In genomic region chr6:13296536-13296997, GRCh38 we compare ENCODE assay signal across 19 cellular contexts. TPM values are rescaled to one million over a fixed set of nuclear protein-coding genes. Genes with fewer than 3 reads are reported as not detected.
DNase-seq lines count a peak whose midpoint lies in the region; ATAC-seq, FAIRE-seq and TF ChIP-seq lines count a peak whose summit lies in the region.
"Had no signal": no experiment of that assay in that cellular context is flagged by ENCODE, and none has a peak within 500 bp of the region (broad histone marks: within the 10 kb centered on the region; RNA-seq: fewer than 3 reads in every experiment).

No MANE protein-coding gene starts in this region.

- H3K27ac ChIP-seq in cardiac muscle cell = peak overlapping the region; percentile 58
- H3K27ac ChIP-seq in right atrium auricular region = no peak overlapping the region
- H3K27ac ChIP-seq in H1 (ENCODE audit: low read depth, low read length) = no peak overlapping the region
- no peak overlapping the region for H3K27ac ChIP-seq in thyroid gland
- H3K27ac ChIP-seq: PC-9, sigmoid colon, vagina had no signal

- ATAC-seq in HG03565 (IDR thresholded peaks at IDR 0.05; ENCODE audit: unreplicated experiment) = peak; percentile 46
- no peak for ATAC-seq in GM19452 (IDR thresholded peaks at IDR 0.05; ENCODE audit: unreplicated experiment)

- no peak for TF ChIP-seq POLR2A in H1 (IDR thresholded peaks at IDR 0.05; ENCODE audit: control extremely low read depth in 1 of 2, low read depth in 2 of 2, low read length in 2 of 2)
- TF ChIP-seq POLR2A in thyroid gland (IDR thresholded peaks at IDR 0.05) = no peak

- H3K18ac ChIP-seq in H1 (ENCODE audit: extremely low read depth, low read length) = no peak overlapping the region

- H3K79me2 ChIP-seq in H1 (ENCODE audit: control insufficient read depth in 1 of 2, insufficient read depth in 2 of 2, low read length in 2 of 2) = no peaks in the 10 kb centered on the region

- H4K91ac ChIP-seq in H1 (replicated peaks; ENCODE audit: insufficient read length, low read length) = no peak overlapping the region

- no peak overlapping the region for H3K14ac ChIP-seq in H1 (ENCODE audit: insufficient read length)

- no peaks in the 10 kb centered on the region for H3K27me3 ChIP-seq in cardiac muscle cell
- no peaks in the 10 kb centered on the region for H3K27me3 ChIP-seq in right atrium auricular region
- no peaks in the 10 kb centered on the region for H3K27me3 ChIP-seq in H1 (replicated peaks in 1 of 4; ENCODE audit: control insufficient read depth in 3 of 4, extremely low read depth in 1 of 4, insufficient read depth in 3 of 4, low read length in 3 of 4)
- H3K27me3 ChIP-seq in thyroid gland = no peaks in the 10 kb centered on the region
- H3K27me3 ChIP-seq: sigmoid colon, vagina had no signal

- 0 out of 2 replicates have a peak overlapping the region, but pooled peaks have one; percentile 51 for H4K8ac ChIP-seq in H1 (ENCODE audit: extremely low read depth, insufficient read depth, low read length)

- no peak for FAIRE-seq in H1 (lab: Jason Lieb, UNC)

- intact Hi-C loops in thyroid gland (cut with DNase I) = no loop called here

- H3K36me3 ChIP-seq in cardiac muscle cell = peaks cover 22% of the 10 kb centered on the region
- peaks cover 26% of the 10 kb centered on the region for H3K36me3 ChIP-seq in right atrium auricular region
- peaks cover 15 to 39% (median 36%) of the 10 kb centered on the region in 4 experiments; a peak in 7 of 8 replicates for H3K36me3 ChIP-seq in H1 (ENCODE audit: control insufficient read depth in 2 of 4, insufficient read depth in 4 of 4, low read length in 3 of 4)
- peaks cover 0 to 9% of the 10 kb centered on the region in 2 donors for H3K36me3 ChIP-seq in thyroid gland

- DNase-seq in cardiac muscle cell (ENCODE audit: low read depth in 1 of 2, low spot score in 1 of 2) (peak in 1 of 2 donors; percentile 62), right atrium auricular region (ENCODE audit: low spot score) (no peak), H1 (ENCODE audit: low read depth in 1 of 2, low spot score in 2 of 2) (no peak), thyroid gland (peak; percentile 50 to 53), pons (ENCODE audit: low spot score) (no peak)
- DNase-seq in activated CD4-positive, alpha-beta T cell treated with anti-CD3 and anti-CD28 coated beads, Interleukin-2, amount 50 U/mL, for 1 hour = no peak
- DNase-seq: ACHN; activated gamma-delta T cell; effector CD8-positive, alpha-beta T cell; GDM1; H7; PC-9; sigmoid colon; stimulated activated naive CD4-positive, alpha-beta T cell; SW 1271 had no signal

- H4K5ac ChIP-seq in H1 (ENCODE audit: insufficient read length, low read depth, low read length) = no peak overlapping the region

- 0 out of 2 replicates have a peak, but pooled peaks cover 6% of the 10 kb centered on the region for H3K79me1 ChIP-seq in H1 (ENCODE audit: low read depth, low read length)

- no peak overlapping the region for H2BK5ac ChIP-seq in H1 (ENCODE audit: low read depth, low read length)

- peak; percentile 13 to 26; a peak in 3 of 4 replicates for TF ChIP-seq RAD21 in H1 (IDR thresholded peaks at IDR 0.05 in 1 of 2, conservative IDR thresholded peaks at IDR 0.05 in 1 of 2; ENCODE audit: low read depth in 2 of 2, low read length in 2 of 2)

- no peak overlapping the region for H3K9ac ChIP-seq in H1 (replicated peaks in 1 of 4; ENCODE audit: extremely low read depth in 1 of 4, low read depth in 3 of 4, low read length in 3 of 4)

- peaks cover 3 to 12% of the 10 kb centered on the region in 2 experiments for H4K20me1 ChIP-seq in H1 (replicated peaks in 1 of 2; ENCODE audit: control insufficient read depth in 1 of 2, insufficient read depth in 2 of 2, low read length in 2 of 2)

- H2AK5ac ChIP-seq in H1 (ENCODE audit: low read depth, low read length) = no peak overlapping the region

- POLR2A ChIA-PET in H1 (lab: Charles Lee; ENCODE audit: partially characterized antibody) = interaction anchor here (1.3 to 2.2 kb wide), 3 partner anchors 9 to 12 kb away, joined by 3 to 6 read pairs (median 6); no protein-coding TSS in a partner anchor

- no peak overlapping the region for H3K4ac ChIP-seq in H1 (replicated peaks; ENCODE audit: insufficient read length, low read depth, low read length)

- CTCF ChIA-PET in H1 (lab: Charles Lee; ENCODE audit: partially characterized antibody) = interaction anchor here (0.6 kb wide), 2 partner anchors 214 to 439 kb away, joined by 3 read pairs; no protein-coding TSS in a partner anchor

- H2BK20ac ChIP-seq in H1 (ENCODE audit: low read length) = no peak overlapping the region

- H3K23me2 ChIP-seq in H1 (ENCODE audit: low read depth, low read length) = no peaks in the 10 kb centered on the region

- H2BK15ac ChIP-seq in H1 (ENCODE audit: low read length) = no peak overlapping the region

- no peak overlapping the region for H3K4me2 ChIP-seq in H1 (ENCODE audit: insufficient read depth in 1 of 2, low read depth in 2 of 2, low read length in 2 of 2)
- H3K4me2 ChIP-seq: PC-9 had no signal

- H2BK12ac ChIP-seq in H1 (ENCODE audit: low read depth, low read length) = no peak overlapping the region

- whole genome bisulfite sequencing in H1 (ENCODE audit: extremely low coverage in 1 of 2, insufficient coverage in 1 of 2, insufficient read length in 1 of 2, insufficient replicate concordance in 2 of 2, low coverage in 1 of 2, low lambda C conversion rate in 2 of 2, missing lambda C conversion rate in 1 of 2), 2 experiments = 91% methylated on average over 9 of the region's 9 CpGs; no CpG with 5 or more reads in 1 of the 2 experiments
- 65 to 66% methylated on average over 9 of the region's 9 CpGs for WGBS in thyroid gland, 2 donors

- H2BK120ac ChIP-seq in H1 (replicated peaks; ENCODE audit: low read depth, low read length) = no peak overlapping the region

- no peak overlapping the region for H3K4me3 ChIP-seq in cardiac muscle cell
- no peak overlapping the region for H3K4me3 ChIP-seq in right atrium auricular region
- no peak overlapping the region for H3K4me3 ChIP-seq in H1 (ENCODE audit: extremely low read depth in 1 of 4, insufficient read depth in 2 of 4, low read depth in 3 of 4, low read length in 4 of 4)
- H3K4me3 ChIP-seq in thyroid gland (replicated peaks in 1 of 3) = no peak overlapping the region
- H3K4me3 ChIP-seq: lung, PC-9, sigmoid colon, vagina had no signal

- peaks cover 15% of the 10 kb centered on the region for H3K4me1 ChIP-seq in cardiac muscle cell (ENCODE audit: low read depth)
- peaks cover 0 to 3% of the 10 kb centered on the region in 2 donors for H3K4me1 ChIP-seq in right atrium auricular region
- no peaks in the 10 kb centered on the region for H3K4me1 ChIP-seq in H1 (replicated peaks in 1 of 4; ENCODE audit: control insufficient read depth in 3 of 4, insufficient read depth in 4 of 4, low read length in 3 of 4)
- H3K4me1 ChIP-seq in thyroid gland = no peaks in the 10 kb centered on the region
- H3K4me1 ChIP-seq: sigmoid colon, vagina had no signal

- TF ChIP-seq CTCF in cardiac muscle cell (IDR thresholded peaks at IDR 0.05; ENCODE audit: low read depth, low read length) (no peak), right atrium auricular region (IDR thresholded peaks at IDR 0.05) (no peak), H1 (IDR thresholded peaks at IDR 0.05; ENCODE audit: control extremely low read depth in 1 of 3, insufficient read depth in 1 of 3, low read depth in 1 of 3, low read length in 3 of 3) (peak in 2 of 3 experiments; percentile 2 to 18; a peak in 2 of 4 replicates), thyroid gland (IDR thresholded peaks at IDR 0.05) (peak in 1 of 6 experiments; percentile 37)

- H3K9me3 ChIP-seq in cardiac muscle cell (ENCODE audit: low read depth) (no peaks in the 10 kb centered on the region), right atrium auricular region (no peaks in the 10 kb centered on the region), H1 (ENCODE audit: insufficient read depth in 2 of 2, low read depth in 1 of 2, low read length in 1 of 2) (no peaks in the 10 kb centered on the region), thyroid gland (no peaks in the 10 kb centered on the region)
- H3K9me3 ChIP-seq: sigmoid colon, vagina had no signal

- no peak for TF ChIP-seq EP300 in H1 (IDR thresholded peaks at IDR 0.05; ENCODE audit: borderline replicate concordance in 1 of 2, low read depth in 2 of 2, low read length in 2 of 2)

- no peak overlapping the region for H3K56ac ChIP-seq in H1 (replicated peaks; ENCODE audit: insufficient read length, low read depth, low read length)

- no peak overlapping the region for H3K23ac ChIP-seq in H1 (ENCODE audit: insufficient read length)

- no peak overlapping the region for H2AFZ ChIP-seq in H1 (ENCODE audit: low read length)
- H2AFZ ChIP-seq: PC-9 had no signal

TF ChIP-seq in H1, 55 proteins besides CTCF, POLR2A, EP300 and RAD21:
- TF ChIP-seq ZNF274 (IDR thresholded peaks at IDR 0.05; ENCODE audit: borderline replicate concordance, extremely low read depth, low read length) = no peak
- TF ChIP-seq MAX (IDR thresholded peaks at IDR 0.05) = no peak

RNA-seq across cellular contexts. Expression of gene TBC1D7, which starts 31.8 kb away (rescaled TPM):
- total RNA-seq in cardiac muscle cell = 36.8 and 39.2 TPM in 2 replicates
- 84.5 and 108 TPM in 2 replicates for polyA plus RNA-seq in cardiac muscle cell
- 10 to 100 TPM; 15.0 to 27.0 TPM for total RNA-seq in right atrium auricular region
- 55.2 and 59.9 TPM in 2 replicates for total RNA-seq in H1 (2021; fragmentation: NEBNext Ultra II Directional; extraction: Animal tissue kit (Norgen Biotek cat#: 25700))
- polyA plus RNA-seq in H1 (2011; rRNA removed) = 30.7 and 46.1 TPM in 2 replicates
- 43.5 TPM for polyA plus RNA-seq in H1 (2011; cell fraction: cytosol; rRNA removed)
- polyA plus RNA-seq in H1 (2011; cell fraction: nucleus; rRNA removed) = 33.7 TPM
- 53.1 to 66.6 TPM (median 55.8 TPM) in 4 replicates for polyA plus RNA-seq in H1 (2012, experiment 1 of 2)
- 45.9 TPM for polyA plus RNA-seq in H1 (2012, experiment 2 of 2)
- 46.1 TPM for polyA plus RNA-seq in H1 (2013, experiment 1 of 2)
- polyA plus RNA-seq in H1 (2013, experiment 2 of 2) = 47.4 TPM
- 91.4 and 92.0 TPM in 2 replicates for polyA minus RNA-seq in H1 (2011; rRNA and poly(A)+ RNA removed)
- polyA minus RNA-seq in H1 (2011; cell fraction: cytosol; rRNA and poly(A)+ RNA removed) = 15.1 TPM
- 87.6 TPM for polyA minus RNA-seq in H1 (2011; cell fraction: nucleus; rRNA and poly(A)+ RNA removed)
- total RNA-seq in thyroid gland = 10 to 100 TPM in 2 of 4 donors, 1 to 10 TPM in 2; 6.9 to 10.7 (median 9.6) TPM

Comparison
In these comparisons a context has a peak if more than half of its experiments do, and no peak if none do; other contexts are left out.
1. DNase-seq: peak in thyroid gland (2 of 2); none in right atrium auricular region (single experiment), H1 (0 of 2), pons (single experiment) and activated CD4-positive, alpha-beta T cell treated with anti-CD3 and anti-CD28 coated beads, Interleukin-2, amount 50 U/mL, for 1 hour (single experiment).
2. CTCF ChIP-seq: peak in H1 (2 of 3); none in cardiac muscle cell (single experiment) and right atrium auricular region (0 of 2).